In genomic region chr5:172153695-172154094, GRCh38 we compare ENCODE assay signal across 1 cellular context.
TF ChIP-seq lines count a peak whose summit lies in the region.

No MANE protein-coding gene starts in this region.

TF ChIP-seq in GM23338, 12 proteins besides CTCF, POLR2A, EP300 and RAD21:
- TF ChIP-seq ZNF462 (CRISPR knock-in tag; IDR thresholded peaks at IDR 0.05): no peak
- TF ChIP-seq STAT1 (IDR thresholded peaks at IDR 0.05; ENCODE audit: unreplicated experiment): no peak
- no peak for TF ChIP-seq ZNF114 (CRISPR knock-in tag; IDR thresholded peaks at IDR 0.05)
- no peak for TF ChIP-seq CREB1 (CRISPR knock-in tag; IDR thresholded peaks at IDR 0.05; ENCODE audit: low read depth)
- no peak for TF ChIP-seq POLR2AphosphoS5 (IDR thresholded peaks at IDR 0.05; ENCODE audit: low read depth)
- TF ChIP-seq ZNF331 (CRISPR knock-in tag; IDR thresholded peaks at IDR 0.05; ENCODE audit: low read depth): no peak
- TF ChIP-seq EZH2 (IDR thresholded peaks at IDR 0.05; ENCODE audit: low read depth, unreplicated experiment): no peak
- TF ChIP-seq, protein P1, sequence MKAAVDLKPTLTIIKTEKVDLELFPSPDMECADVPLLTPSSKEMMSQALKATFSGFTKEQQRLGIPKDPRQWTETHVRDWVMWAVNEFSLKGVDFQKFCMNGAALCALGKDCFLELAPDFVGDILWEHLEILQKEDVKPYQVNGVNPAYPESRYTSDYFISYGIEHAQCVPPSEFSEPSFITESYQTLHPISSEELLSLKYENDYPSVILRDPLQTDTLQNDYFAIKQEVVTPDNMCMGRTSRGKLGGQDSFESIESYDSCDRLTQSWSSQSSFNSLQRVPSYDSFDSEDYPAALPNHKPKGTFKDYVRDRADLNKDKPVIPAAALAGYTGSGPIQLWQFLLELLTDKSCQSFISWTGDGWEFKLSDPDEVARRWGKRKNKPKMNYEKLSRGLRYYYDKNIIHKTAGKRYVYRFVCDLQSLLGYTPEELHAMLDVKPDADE (IDR thresholded peaks at IDR 0.05): no peak
- TF ChIP-seq EZH2phosphoT487 (IDR thresholded peaks at IDR 0.05; ENCODE audit: unreplicated experiment): no peak
- no peak for TF ChIP-seq JUNB (IDR thresholded peaks at IDR 0.05; ENCODE audit: unreplicated experiment)
- TF ChIP-seq, protein P2, sequence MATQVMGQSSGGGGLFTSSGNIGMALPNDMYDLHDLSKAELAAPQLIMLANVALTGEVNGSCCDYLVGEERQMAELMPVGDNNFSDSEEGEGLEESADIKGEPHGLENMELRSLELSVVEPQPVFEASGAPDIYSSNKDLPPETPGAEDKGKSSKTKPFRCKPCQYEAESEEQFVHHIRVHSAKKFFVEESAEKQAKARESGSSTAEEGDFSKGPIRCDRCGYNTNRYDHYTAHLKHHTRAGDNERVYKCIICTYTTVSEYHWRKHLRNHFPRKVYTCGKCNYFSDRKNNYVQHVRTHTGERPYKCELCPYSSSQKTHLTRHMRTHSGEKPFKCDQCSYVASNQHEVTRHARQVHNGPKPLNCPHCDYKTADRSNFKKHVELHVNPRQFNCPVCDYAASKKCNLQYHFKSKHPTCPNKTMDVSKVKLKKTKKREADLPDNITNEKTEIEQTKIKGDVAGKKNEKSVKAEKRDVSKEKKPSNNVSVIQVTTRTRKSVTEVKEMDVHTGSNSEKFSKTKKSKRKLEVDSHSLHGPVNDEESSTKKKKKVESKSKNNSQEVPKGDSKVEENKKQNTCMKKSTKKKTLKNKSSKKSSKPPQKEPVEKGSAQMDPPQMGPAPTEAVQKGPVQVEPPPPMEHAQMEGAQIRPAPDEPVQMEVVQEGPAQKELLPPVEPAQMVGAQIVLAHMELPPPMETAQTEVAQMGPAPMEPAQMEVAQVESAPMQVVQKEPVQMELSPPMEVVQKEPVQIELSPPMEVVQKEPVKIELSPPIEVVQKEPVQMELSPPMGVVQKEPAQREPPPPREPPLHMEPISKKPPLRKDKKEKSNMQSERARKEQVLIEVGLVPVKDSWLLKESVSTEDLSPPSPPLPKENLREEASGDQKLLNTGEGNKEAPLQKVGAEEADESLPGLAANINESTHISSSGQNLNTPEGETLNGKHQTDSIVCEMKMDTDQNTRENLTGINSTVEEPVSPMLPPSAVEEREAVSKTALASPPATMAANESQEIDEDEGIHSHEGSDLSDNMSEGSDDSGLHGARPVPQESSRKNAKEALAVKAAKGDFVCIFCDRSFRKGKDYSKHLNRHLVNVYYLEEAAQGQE (IDR thresholded peaks at IDR 0.05; ENCODE audit: unreplicated experiment): no peak
- no peak for TF ChIP-seq NANOG (IDR thresholded peaks at IDR 0.05; ENCODE audit: borderline replicate concordance)
